8 cellular contexts compared by ENCODE assay signal in genomic region chr4:75848191-75848760, GRCh38. TPM values are rescaled to one million over a fixed set of nuclear protein-coding genes. Genes with fewer than 3 reads are reported as not detected.
A peak's percentile ranks its signal among the peaks of the same experiment; 100 is the strongest.
DNase-seq lines count a peak whose midpoint lies in the region; ATAC-seq and TF ChIP-seq lines count a peak whose summit lies in the region.
"Not testable (repeated sequence)": the region's sequence is repeated elsewhere in the genome, so short reads cannot be mapped to it uniquely, and the experiment has no call there.

No MANE protein-coding gene starts in this region.

- H3K4me3 Mint-ChIP-seq in activated B cell treated with CpG ODN at 0.5 μM for 24 hours = not testable (repeated sequence)

- in situ Hi-C loops in Caki2 (cut with HindIII; ENCODE audit: low pct_unique_long_range_greater_than_20kb, low sequenced_read_pairs) = not testable (repeated sequence)

- DNase-seq in Caki2 (ENCODE audit: low read depth) (peak; percentile 77), NCI-H748 (lab: John Stamatoyannopoulos, UW; ENCODE audit: unreplicated experiment) (peak; percentile 73), left colon (peak in 1 of 2 donors; percentile 13)
- peak; percentile 80 for DNase-seq in Jurkat, Clone E6-1 (ENCODE audit: low read depth, low spot score)
- DNase-seq in activated B cell treated with CpG ODN at 0.5 μM for 24 hours, dorsolateral prefrontal cortex: not testable (repeated sequence)
- peak; percentile 16 for DNase-seq in stimulated activated CD4-positive, alpha-beta T cell treated with anti-CD3 and anti-CD28 coated beads, Interleukin-1b, Interleukin-23, amount 100 ng/mL, for 48 hours

- intact Hi-C loops in activated B cell treated with CpG ODN at 0.5 μM for 24 hours (cut with micrococcal nuclease) (loop anchor here (1.0 to 5.0 kb wide), 2 partner anchors 141 to 974 kb away; no protein-coding TSS in a partner anchor), dorsolateral prefrontal cortex (cut with DNase I) (loop anchor here (2.0 to 10.0 kb wide), 4 partner anchors 123 to 271 kb away; partner anchors contain the start of genes USO1 (in 2 of the 2) and G3BP2 (in 1 of the 2))
- intact Hi-C loops in left colon (cut with DNase I, micrococcal nuclease) = not testable (repeated sequence)

- H3K4me1 Mint-ChIP-seq in activated B cell treated with CpG ODN at 0.5 μM for 24 hours = not testable (repeated sequence)

- H3K9me3 Mint-ChIP-seq in activated B cell treated with CpG ODN at 0.5 μM for 24 hours = not testable (repeated sequence)

- POLR2A ChIA-PET in activated B cell treated with CpG ODN at 0.5 μM for 24 hours (lab: Charles Lee) = not testable (repeated sequence)

- H3K27ac ChIP-seq in dorsolateral prefrontal cortex = not testable (repeated sequence)

- H3K27ac Mint-ChIP-seq in activated B cell treated with CpG ODN at 0.5 μM for 24 hours = not testable (repeated sequence)

- not testable (repeated sequence) for H3K27me3 Mint-ChIP-seq in activated B cell treated with CpG ODN at 0.5 μM for 24 hours

- not testable (repeated sequence) for H3K27me3 ChIP-seq in dorsolateral prefrontal cortex

- not testable (repeated sequence) for H3K36me3 Mint-ChIP-seq in activated B cell treated with CpG ODN at 0.5 μM for 24 hours (ENCODE audit: low read depth)

- TF ChIP-seq CTCF in activated B cell treated with CpG ODN at 0.5 μM for 24 hours (IDR thresholded peaks at IDR 0.05) (peak; percentile 28), dorsolateral prefrontal cortex (IDR thresholded peaks at IDR 0.05 in 54 of 56, conservative IDR thresholded peaks at IDR 0.05 in 2 of 56; ENCODE audit: low read depth in 1 of 56, partially characterized antibody in 56 of 56) (peak; percentile 31 to 83 (median 70))

- CTCF ChIA-PET in activated B cell treated with CpG ODN at 0.5 μM for 24 hours (lab: Charles Lee) = interaction anchor here (0.7 to 1.5 kb wide), 18 partner anchors 9 to 975 kb away, joined by 3 to 9 read pairs (median 4); partner anchors contain the start of gene USO1

- peak; percentile 58 for ATAC-seq in GM21367 (IDR thresholded peaks at IDR 0.05; ENCODE audit: unreplicated experiment)
- ATAC-seq in activated B cell treated with CpG ODN at 0.5 μM for 24 hours (ENCODE audit: low read depth) = peak; percentile 65
- ATAC-seq in left colon = peak; percentile 86

- not testable (repeated sequence) for H3K4me3 ChIP-seq in Jurkat, Clone E6-1 (ENCODE audit: low read length); dorsolateral prefrontal cortex

RNA-seq across cellular contexts. Expression of gene PPEF2, which starts 54.0 kb away (rescaled TPM):
- total RNA-seq in Caki2 (2014; rRNA removed; shearing (Covaris generic); ENCODE audit: low replicate concordance) = not detected in 2 replicates
- not detected for polyA plus RNA-seq in Jurkat, Clone E6-1 (2012; ENCODE audit: insufficient read depth, insufficient read length)
- total RNA-seq in activated B cell treated with CpG ODN at 0.5 μM for 24 hours = 0.17 and 0.35 TPM in 2 replicates
- 1 to 10 TPM in 23 of 120 experiments, under 1 TPM in 80, not detected in 17; 0.10 to 3.2 (median 0.55) TPM for total RNA-seq in dorsolateral prefrontal cortex
- total RNA-seq in left colon = not detected
